8 cellular contexts compared by ENCODE assay signal in the genomic region with DNA sequence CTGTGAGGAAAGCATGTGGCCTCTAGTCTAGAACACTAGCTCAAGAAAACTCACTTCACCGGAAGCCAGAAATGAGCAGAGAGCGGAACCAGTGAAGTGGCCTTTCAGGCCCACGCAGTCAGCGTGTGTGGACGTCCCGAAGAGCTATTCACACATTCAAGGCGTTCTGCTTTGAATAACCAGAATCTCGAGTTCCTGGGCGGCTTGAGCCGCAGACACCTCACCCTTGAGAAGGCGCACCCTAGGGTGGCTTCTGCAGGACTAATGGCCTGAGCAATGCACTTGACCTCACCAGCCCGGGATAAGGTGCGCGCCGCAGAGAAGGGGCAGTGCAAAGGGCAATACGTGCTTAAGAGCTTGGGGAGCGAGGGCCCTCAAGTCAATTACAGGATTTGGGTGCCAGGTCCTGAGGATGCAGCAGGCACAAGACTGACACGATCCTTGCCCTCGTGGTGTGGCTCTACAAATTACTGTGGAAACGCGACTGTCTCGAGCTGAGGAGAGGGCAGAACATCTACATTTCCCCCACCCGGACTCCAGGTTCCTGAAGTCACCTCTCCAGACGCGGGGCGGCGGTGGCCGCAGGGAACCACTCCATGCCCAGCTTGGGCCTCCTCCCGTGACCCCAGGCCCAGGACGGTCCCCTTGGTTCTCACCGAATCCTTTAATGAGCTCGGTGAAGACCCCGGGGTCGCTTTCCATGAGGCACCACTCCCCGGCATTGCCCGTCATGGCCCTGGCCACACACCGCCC. TPM values are rescaled to one million over a fixed set of nuclear protein-coding genes. Genes with fewer than 3 reads are reported as not detected.
DNase-seq lines count a peak whose midpoint lies in the region; ATAC-seq lines count a peak whose summit lies in the region.

No MANE protein-coding gene starts in this region.

- H3K36me3 Mint-ChIP-seq in activated CD4-positive, alpha-beta T cell treated with anti-CD3 and anti-CD28 coated beads for 36 hours (ENCODE audit: low read depth): peaks cover 49% of the 10 kb centered on the region
- H3K36me3 Mint-ChIP-seq in dendritic cell treated with granulocyte-macrophage colony-stimulating factor and Interleukin-4, amounts not matched to agents 40 ng/mL and 50 ng/mL, for 4 days (ENCODE audit: low read depth): peaks cover 22% of the 10 kb centered on the region

- DNase-seq in NCI-H748 (lab: John Stamatoyannopoulos, UW; ENCODE audit: unreplicated experiment) (peak; percentile 57), NCI-H748 treated with DMSO at 0.1 percent for 48 hours (lab: John Stamatoyannopoulos, UW) (no peak), NCI-H2227 treated with DMSO at 0.1 percent for 48 hours (lab: John Stamatoyannopoulos, UW) (peak; percentile 40), mesenchymal stem cell (peak; percentile 70)
- DNase-seq in activated CD4-positive, alpha-beta T cell treated with anti-CD3 and anti-CD28 coated beads for 36 hours: peak; percentile 83
- DNase-seq in stimulated activated CD8-positive, alpha-beta memory T cell treated with anti-CD3 and anti-CD28 coated beads, Interleukin-4, amount 100 ng/mL, for 1 hour (ENCODE audit: low read depth in 2 of 2, low spot score in 1 of 2): peak; percentile 23 to 27

- no peaks in the 10 kb centered on the region for H3K27me3 ChIP-seq in mesenchymal stem cell (ENCODE audit: control insufficient read depth in 1 of 2, insufficient read depth in 1 of 2, low read length in 2 of 2)

- no peak overlapping the region for H2BK120ac ChIP-seq in mesenchymal stem cell (ENCODE audit: low read depth, low read length)

- peak overlapping the region; percentile 99 for H3K9ac ChIP-seq in mesenchymal stem cell (ENCODE audit: low read length)

- POLR2A ChIA-PET in activated CD4-positive, alpha-beta T cell treated with anti-CD3 and anti-CD28 coated beads for 36 hours (lab: Charles Lee): interaction anchor here (0.8 to 1.8 kb wide), 6 partner anchors 45 to 419 kb away, joined by 3 to 16 read pairs (median 5); a partner anchor contains a TSS

- H3K9me3 Mint-ChIP-seq in activated CD4-positive, alpha-beta T cell treated with anti-CD3 and anti-CD28 coated beads for 36 hours (ENCODE audit: low read depth): peaks cover 5% of the 10 kb centered on the region
- H3K9me3 Mint-ChIP-seq in dendritic cell treated with granulocyte-macrophage colony-stimulating factor and Interleukin-4, amounts not matched to agents 40 ng/mL and 50 ng/mL, for 4 days: no peaks in the 10 kb centered on the region

- intact Hi-C loops in activated CD4-positive, alpha-beta T cell treated with anti-CD3 and anti-CD28 coated beads for 36 hours (cut with DNase I, micrococcal nuclease): loop anchor here (1.0 to 10.0 kb wide), 10 partner anchors 46 to 479 kb away; a partner anchor contains a TSS
- intact Hi-C loops in dendritic cell treated with granulocyte-macrophage colony-stimulating factor and Interleukin-4, amounts not matched to agents 40 ng/mL and 50 ng/mL, for 4 days (cut with micrococcal nuclease): loop anchor here (1.0 to 5.0 kb wide), 4 partner anchors 41 to 252 kb away; a partner anchor contains a TSS

- H2AFZ ChIP-seq in mesenchymal stem cell (ENCODE audit: low read depth, low read length): peak overlapping the region; percentile 11

- peaks cover 9% of the 10 kb centered on the region for H3K79me1 ChIP-seq in mesenchymal stem cell (replicated peaks; ENCODE audit: low read length, poor library complexity, severe bottlenecking)

- WGBS in mesenchymal stem cell: 4% methylated on average over 37 of the region's 37 CpGs

- H3K14ac ChIP-seq in mesenchymal stem cell (ENCODE audit: low read length in 2 of 2): peak overlapping the region in 1 of 2 experiments; percentile 30

- H2BK5ac ChIP-seq in mesenchymal stem cell (ENCODE audit: low read depth, low read length, poor library complexity, severe bottlenecking): no peak overlapping the region

- H3K36me3 ChIP-seq in mesenchymal stem cell (ENCODE audit: control insufficient read depth in 1 of 2, insufficient read depth in 2 of 2, low read depth in 1 of 2, low read length in 2 of 2): no peaks in the 10 kb centered on the region

- CTCF ChIA-PET in activated CD4-positive, alpha-beta T cell treated with anti-CD3 and anti-CD28 coated beads for 36 hours (lab: Charles Lee): interaction anchor here (0.5 to 1.7 kb wide), 10 partner anchors 9 to 479 kb away, joined by 3 to 9 read pairs (median 4); a partner anchor contains a TSS

- H3K23ac ChIP-seq in mesenchymal stem cell (ENCODE audit: low read length in 2 of 2): peak overlapping the region in 1 of 2 experiments; percentile 63

- no peaks in the 10 kb centered on the region for H3K27me3 Mint-ChIP-seq in activated CD4-positive, alpha-beta T cell treated with anti-CD3 and anti-CD28 coated beads for 36 hours
- H3K27me3 Mint-ChIP-seq in dendritic cell treated with granulocyte-macrophage colony-stimulating factor and Interleukin-4, amounts not matched to agents 40 ng/mL and 50 ng/mL, for 4 days: no peaks in the 10 kb centered on the region

- H3K4me3 ChIP-seq in mesenchymal stem cell (ENCODE audit: insufficient read depth in 1 of 2, low read depth in 1 of 2, low read length in 2 of 2): peak overlapping the region; percentile 86 to 90

- H3K4me3 Mint-ChIP-seq in activated CD4-positive, alpha-beta T cell treated with anti-CD3 and anti-CD28 coated beads for 36 hours: peak overlapping the region; percentile 90
- H3K4me3 Mint-ChIP-seq in dendritic cell treated with granulocyte-macrophage colony-stimulating factor and Interleukin-4, amounts not matched to agents 40 ng/mL and 50 ng/mL, for 4 days: peak overlapping the region; percentile 98

- peak overlapping the region; percentile 42 for H3K4me2 ChIP-seq in mesenchymal stem cell (ENCODE audit: low read length, poor library complexity, severe bottlenecking)

- H3K4me1 ChIP-seq in mesenchymal stem cell (ENCODE audit: control insufficient read depth, insufficient read depth, low read depth, low read length): peaks cover 4% of the 10 kb centered on the region

- H2AK5ac ChIP-seq in mesenchymal stem cell (ENCODE audit: low read length, severe bottlenecking): no peak overlapping the region

- H4K8ac ChIP-seq in mesenchymal stem cell (ENCODE audit: low read length): peak overlapping the region; percentile 84

- H3K9me3 ChIP-seq in mesenchymal stem cell (ENCODE audit: control insufficient read depth, low read length): no peaks in the 10 kb centered on the region

- peak overlapping the region; percentile 69 for H4K91ac ChIP-seq in mesenchymal stem cell (ENCODE audit: low read length)

- H3K27ac Mint-ChIP-seq in activated CD4-positive, alpha-beta T cell treated with anti-CD3 and anti-CD28 coated beads for 36 hours: peak overlapping the region; percentile 99
- peak overlapping the region; percentile 97 for H3K27ac Mint-ChIP-seq in dendritic cell treated with granulocyte-macrophage colony-stimulating factor and Interleukin-4, amounts not matched to agents 40 ng/mL and 50 ng/mL, for 4 days

- peaks cover 48% of the 10 kb centered on the region for H3K4me1 Mint-ChIP-seq in activated CD4-positive, alpha-beta T cell treated with anti-CD3 and anti-CD28 coated beads for 36 hours
- peaks cover 37% of the 10 kb centered on the region for H3K4me1 Mint-ChIP-seq in dendritic cell treated with granulocyte-macrophage colony-stimulating factor and Interleukin-4, amounts not matched to agents 40 ng/mL and 50 ng/mL, for 4 days (ENCODE audit: low read depth)

- peak overlapping the region; percentile 13 to 62 for H3K18ac ChIP-seq in mesenchymal stem cell (ENCODE audit: low read depth in 1 of 2, low read length in 2 of 2)

- peak overlapping the region; percentile 5 to 57 for H3K4ac ChIP-seq in mesenchymal stem cell (ENCODE audit: low read depth in 1 of 2, low read length in 2 of 2)

- peak overlapping the region; percentile 97 for H3K27ac ChIP-seq in mesenchymal stem cell (ENCODE audit: low read length, poor library complexity, severe bottlenecking)

- ATAC-seq in HG02852 (IDR thresholded peaks at IDR 0.05; ENCODE audit: unreplicated experiment): peak; percentile 48
- ATAC-seq in activated CD4-positive, alpha-beta T cell treated with anti-CD3 and anti-CD28 coated beads for 36 hours: peak; percentile 57

- H2BK12ac ChIP-seq in mesenchymal stem cell (ENCODE audit: low read length in 2 of 2): no peak overlapping the region

- no peak overlapping the region for H2BK15ac ChIP-seq in mesenchymal stem cell (ENCODE audit: low read depth, poor library complexity, severe bottlenecking)

RNA-seq across cellular contexts. Expression of a gene that starts 0.5 kb away (rescaled TPM):
- 100 to 1,000 TPM in 1 of 2 experiments, 10 to 100 TPM in 1; 94.5 to 141 TPM for total RNA-seq in activated CD4-positive, alpha-beta T cell treated with anti-CD3 and anti-CD28 coated beads for 36 hours
- polyA plus RNA-seq in mesenchymal stem cell (2013, experiment 1 of 2): 21.6 TPM
- 22.2 TPM for polyA plus RNA-seq in mesenchymal stem cell (2013, experiment 2 of 2)

RNA-seq across cellular contexts. Expression of a gene that starts 0.7 kb away (rescaled TPM):
- 10 to 100 TPM; 45.4 to 57.3 TPM for total RNA-seq in activated CD4-positive, alpha-beta T cell treated with anti-CD3 and anti-CD28 coated beads for 36 hours
- 31.3 TPM for polyA plus RNA-seq in mesenchymal stem cell (2013, experiment 1 of 2)
- polyA plus RNA-seq in mesenchymal stem cell (2013, experiment 2 of 2): 28.6 TPM

RNA-seq across cellular contexts. Expression of a gene that starts 46.5 kb away (rescaled TPM):
- 10 to 100 TPM; 29.8 to 30.2 TPM for total RNA-seq in activated CD4-positive, alpha-beta T cell treated with anti-CD3 and anti-CD28 coated beads for 36 hours
- 28.8 TPM for polyA plus RNA-seq in mesenchymal stem cell (2013, experiment 1 of 2)
- polyA plus RNA-seq in mesenchymal stem cell (2013, experiment 2 of 2): 29.9 TPM
